16 cellular contexts compared by ENCODE assay signal in the genomic region with DNA sequence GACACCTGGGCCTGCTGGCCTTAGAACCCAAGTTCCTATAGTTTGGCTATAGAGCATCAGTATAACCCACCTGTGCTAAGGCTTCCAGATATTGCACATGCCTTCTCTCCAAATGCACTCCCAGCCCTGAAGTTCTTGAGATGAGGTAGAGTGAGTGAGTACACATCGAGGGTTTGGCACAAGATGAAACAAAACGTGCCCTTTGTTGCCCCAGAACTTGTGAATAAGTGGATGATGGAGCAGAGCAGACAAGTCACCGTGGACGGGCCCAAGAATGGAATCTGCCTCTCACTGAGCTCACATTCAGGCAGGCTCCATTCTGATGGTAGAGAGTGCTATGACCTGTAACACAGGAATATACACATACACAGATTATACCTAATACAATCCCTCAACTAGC.
DNase-seq lines count a peak whose midpoint lies in the region; ATAC-seq, FAIRE-seq and TF ChIP-seq lines count a peak whose summit lies in the region.
"Had no signal": no experiment of that assay in that cellular context is flagged by ENCODE, and none has a peak within 500 bp of the region (broad histone marks: within the 10 kb centered on the region; RNA-seq: fewer than 3 reads in every experiment).

No MANE protein-coding gene starts in this region.

- H3K27ac ChIP-seq in epithelial cell of prostate, result no peak overlapping the region
- no peak overlapping the region for H3K27ac ChIP-seq in lower lobe of right lung

- H3K27me3 ChIP-seq in lower lobe of right lung (ENCODE audit: low read depth), result no peaks in the 10 kb centered on the region
- H3K27me3 ChIP-seq: BLaER1 treated with 17β-estradiol and CSF1 and Interleukin-3, amounts not matched to agents 10 nM and 100 nM had no signal

- no peaks in the 10 kb centered on the region for H3K36me3 ChIP-seq in lower lobe of right lung

- H3K4me3 ChIP-seq in lower lobe of right lung, result no peak overlapping the region
- H3K4me3 ChIP-seq: BLaER1 treated with 17β-estradiol and CSF1 and Interleukin-3, amounts not matched to agents 10 nM and 100 nM; K562 had no signal

- DNase-seq in GM12892 (ENCODE audit: insufficient read length), result no peak
- peak; percentile 11 for DNase-seq in RPMI7951 (ENCODE audit: low read depth)
- DNase-seq in epithelial cell of prostate (ENCODE audit: low read depth, low spot score), result peak; percentile 58
- DNase-seq in lower lobe of right lung, result no peak
- DNase-seq in H4 (ENCODE audit: low spot score), result no peak
- DNase-seq: CD8-positive, alpha-beta T cell; DMS 273 treated with DMSO at 0.1 percent for 48 hours; GDM1; GOT3; H9; IMR-90 had no signal

- H3K9me3 ChIP-seq in lower lobe of right lung, result no peaks in the 10 kb centered on the region

- TF ChIP-seq POLR2A in GM12892 (IDR thresholded peaks at IDR 0.05; ENCODE audit: low read depth, low read length), result no peak

- ATAC-seq in lower lobe of right lung, result peak; percentile 19 to 75
- ATAC-seq in HG02973 (IDR thresholded peaks at IDR 0.05; ENCODE audit: unreplicated experiment), result no peak
- ATAC-seq in HG03432 (IDR thresholded peaks at IDR 0.05; ENCODE audit: unreplicated experiment), result no peak
- ATAC-seq: CD8-positive, alpha-beta T cell; K562 had no signal

- intact Hi-C loops in lower lobe of right lung (cut with DNase I), result no loop called here

- peak; percentile 40 for FAIRE-seq in GM12892 (lab: Jason Lieb, UNC)
- FAIRE-seq: HTR-8/SVneo, K562 had no signal

- no peak for TF ChIP-seq CTCF in lower lobe of right lung (IDR thresholded peaks at IDR 0.05)

- H3K4me1 ChIP-seq in lower lobe of right lung, result no peaks in the 10 kb centered on the region

Comparison
In these comparisons a context has a peak if more than half of its experiments do, and no peak if none do; other contexts are left out.
1. DNase-seq: peak in RPMI7951 (single experiment) and epithelial cell of prostate (single experiment); none in GM12892 (single experiment), lower lobe of right lung (single experiment) and H4 (single experiment).
2. ATAC-seq: peak in lower lobe of right lung (2 of 2); none in HG02973 (single experiment) and HG03432 (single experiment).